In the genomic region with DNA sequence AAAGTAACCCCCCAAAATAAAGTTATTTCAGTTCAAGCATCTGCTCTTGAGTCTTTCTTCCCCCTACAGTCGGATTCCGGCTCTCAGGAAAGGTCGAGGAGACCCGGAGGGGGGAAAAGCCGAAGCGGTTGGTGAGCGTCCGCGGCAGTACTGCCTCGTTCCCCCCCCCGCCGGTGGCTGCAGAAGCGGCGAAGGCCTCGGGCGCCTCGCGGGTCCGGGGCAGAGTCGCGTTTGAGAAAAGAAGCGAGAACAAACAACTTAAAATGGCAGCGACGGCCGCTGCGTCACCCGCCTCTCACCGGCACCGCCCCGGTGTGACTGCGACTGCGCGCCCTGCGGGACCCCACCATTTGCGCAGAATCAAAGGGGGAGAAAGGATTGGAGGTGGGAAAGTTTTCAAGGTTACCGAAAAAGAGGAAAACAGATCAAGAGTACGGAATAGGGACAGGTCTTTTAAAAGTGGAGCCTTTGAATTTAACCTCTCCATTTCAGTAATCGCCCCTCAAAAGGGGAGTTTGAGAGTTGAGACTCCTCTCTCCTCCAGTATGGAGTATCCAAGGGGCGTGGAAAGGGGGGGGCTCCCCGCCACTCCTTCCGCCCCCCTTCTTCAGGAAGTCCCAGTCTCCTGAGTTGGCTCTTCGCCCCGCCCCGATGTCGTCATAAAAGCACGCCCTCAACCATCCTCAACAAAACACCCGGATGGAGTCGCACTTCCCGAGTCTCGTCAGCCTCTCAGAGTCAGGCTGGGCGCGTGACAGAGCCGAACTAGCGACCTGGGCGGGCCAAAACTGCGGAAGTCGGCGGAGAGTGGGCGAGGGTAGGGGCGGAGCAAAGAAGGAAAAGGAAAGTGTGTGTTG, we compare ENCODE assay signal across 8 cellular contexts. TPM values are rescaled to one million over a fixed set of nuclear protein-coding genes. Genes with fewer than 3 reads are reported as not detected.
DNase-seq lines count a peak whose midpoint lies in the region; ATAC-seq and TF ChIP-seq lines count a peak whose summit lies in the region.

No MANE protein-coding gene starts in this region.

- H3K4me3 ChIP-seq in cardiac fibroblast (replicated peaks in 1 of 2; ENCODE audit: low read depth in 2 of 2, low read length in 2 of 2) (peak overlapping the region; percentile 86 to 98), skin epidermis (peak overlapping the region; percentile 71 to 91 (median 81))

- H3K4me1 Mint-ChIP-seq in WTC11, result peaks cover 33% of the 10 kb centered on the region

- peak overlapping the region; percentile 100 for H3K27ac Mint-ChIP-seq in WTC11

- TF ChIP-seq CTCF in WTC11 (IDR thresholded peaks at IDR 0.05) (no peak), cardiac fibroblast (IDR thresholded peaks at IDR 0.05; ENCODE audit: low read depth, low read length) (no peak)

- H3K9me3 Mint-ChIP-seq in WTC11, result no peaks in the 10 kb centered on the region

- DNase-seq in AG08396 (ENCODE audit: low spot score), result peak; percentile 97
- peak; percentile 99 for DNase-seq in NCI-H2227 treated with DMSO at 0.1 percent for 48 hours (lab: John Stamatoyannopoulos, UW)
- DNase-seq in WTC11 (ENCODE audit: low spot score), result peak; percentile 100
- peak; percentile 100 for DNase-seq in cardiac fibroblast (ENCODE audit: low read depth in 2 of 2)
- DNase-seq in iPS-NIHi11 (ENCODE audit: low spot score), result peak; percentile 96

- H3K27me3 Mint-ChIP-seq in WTC11 (ENCODE audit: low read depth), result no peaks in the 10 kb centered on the region; the same call in 1 of the 2 replicates

- POLR2A ChIA-PET in WTC11 (lab: Charles Lee), result interaction anchor here (1.0 to 1.4 kb wide), 3 partner anchors 13 to 297 kb away, joined by 3 to 5 read pairs (median 5); partner anchors contain the start of genes ACOT13 and TDP2

- peak; percentile 97 for TF ChIP-seq POLR2A in GM18951 (IDR thresholded peaks at IDR 0.05; ENCODE audit: extremely low read depth, insufficient read depth, insufficient read length)

- peak overlapping the region; percentile 78 to 100 (median 99) for H3K27ac ChIP-seq in skin epidermis

- peaks cover 34% of the 10 kb centered on the region for H3K36me3 Mint-ChIP-seq in WTC11

- ATAC-seq in HG03175 (IDR thresholded peaks at IDR 0.05; ENCODE audit: unreplicated experiment), result peak; percentile 87
- ATAC-seq in WTC11, result peak; percentile 95

- peak overlapping the region; percentile 99 for H3K4me3 Mint-ChIP-seq in WTC11

- in situ Hi-C loops in GM18951 (cut with MboI; ENCODE audit: low sequenced_read_pairs, unreplicated experiment), result no loop called here

- CTCF ChIA-PET in WTC11 (lab: Charles Lee), result interaction anchor here (0.9 to 1.2 kb wide), 3 partner anchors 293 to 350 kb away, joined by 3 to 4 read pairs (median 3); no protein-coding TSS in a partner anchor

TF ChIP-seq in WTC11, 78 proteins besides CTCF, POLR2A, EP300 and RAD21 (continues in another document):
- peak; percentile 10; the same call in 1 of the 2 replicates for TF ChIP-seq HMGXB4 (CRISPR knock-in tag; IDR thresholded peaks at IDR 0.05)
- TF ChIP-seq HMGA2 (CRISPR knock-in tag; IDR thresholded peaks at IDR 0.05), result no peak
- no peak for TF ChIP-seq USF2 (CRISPR knock-in tag; IDR thresholded peaks at IDR 0.05)
- TF ChIP-seq, protein P1, sequence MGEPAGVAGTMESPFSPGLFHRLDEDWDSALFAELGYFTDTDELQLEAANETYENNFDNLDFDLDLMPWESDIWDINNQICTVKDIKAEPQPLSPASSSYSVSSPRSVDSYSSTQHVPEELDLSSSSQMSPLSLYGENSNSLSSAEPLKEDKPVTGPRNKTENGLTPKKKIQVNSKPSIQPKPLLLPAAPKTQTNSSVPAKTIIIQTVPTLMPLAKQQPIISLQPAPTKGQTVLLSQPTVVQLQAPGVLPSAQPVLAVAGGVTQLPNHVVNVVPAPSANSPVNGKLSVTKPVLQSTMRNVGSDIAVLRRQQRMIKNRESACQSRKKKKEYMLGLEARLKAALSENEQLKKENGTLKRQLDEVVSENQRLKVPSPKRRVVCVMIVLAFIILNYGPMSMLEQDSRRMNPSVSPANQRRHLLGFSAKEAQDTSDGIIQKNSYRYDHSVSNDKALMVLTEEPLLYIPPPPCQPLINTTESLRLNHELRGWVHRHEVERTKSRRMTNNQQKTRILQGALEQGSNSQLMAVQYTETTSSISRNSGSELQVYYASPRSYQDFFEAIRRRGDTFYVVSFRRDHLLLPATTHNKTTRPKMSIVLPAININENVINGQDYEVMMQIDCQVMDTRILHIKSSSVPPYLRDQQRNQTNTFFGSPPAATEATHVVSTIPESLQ (CRISPR knock-in tag; IDR thresholded peaks at IDR 0.05), result no peak
- no peak for TF ChIP-seq USF1 (CRISPR knock-in tag; IDR thresholded peaks at IDR 0.05)
- peak; percentile 98 for TF ChIP-seq SP1 (CRISPR knock-in tag; conservative IDR thresholded peaks at IDR 0.05)
- TF ChIP-seq TEAD4 (CRISPR knock-in tag; IDR thresholded peaks at IDR 0.05), result no peak
- no peak for TF ChIP-seq TP53 (CRISPR knock-in tag; IDR thresholded peaks at IDR 0.05)
- no peak for TF ChIP-seq FOXJ3 (CRISPR knock-in tag; IDR thresholded peaks at IDR 0.05; ENCODE audit: borderline replicate concordance)
- no peak for TF ChIP-seq CREB1 (CRISPR knock-in tag; IDR thresholded peaks at IDR 0.05)
- TF ChIP-seq CBFB (CRISPR knock-in tag; IDR thresholded peaks at IDR 0.05; ENCODE audit: low read depth), result no peak
- TF ChIP-seq ZNF532 (CRISPR knock-in tag; IDR thresholded peaks at IDR 0.05; ENCODE audit: borderline replicate concordance), result no peak
- TF ChIP-seq NR2C2 (CRISPR knock-in tag; IDR thresholded peaks at IDR 0.05), result no peak

RNA-seq across cellular contexts. Expression of gene C6orf62, which starts 1.9 kb away (rescaled TPM):
- total RNA-seq in WTC11 (2021), result 74.3 to 86.4 TPM (median 75.9 TPM) in 3 replicates

RNA-seq across cellular contexts. Expression of gene GMNN, which starts 53.9 kb away (rescaled TPM):
- total RNA-seq in WTC11 (2021), result 83.7 to 98.5 TPM (median 88.5 TPM) in 3 replicates

RNA-seq across cellular contexts. Expression of gene ACOT13, which starts 54.0 kb away (rescaled TPM):
- 54.0 to 64.0 TPM (median 62.8 TPM) in 3 replicates for total RNA-seq in WTC11 (2021)

RNA-seq across cellular contexts. Expression of gene TDP2, which starts 54.1 kb away (rescaled TPM):
- 43.5 to 49.1 TPM (median 45.8 TPM) in 3 replicates for total RNA-seq in WTC11 (2021)

Comparison
In these comparisons a context has a peak if more than half of its experiments do, and no peak if none do; other contexts are left out.
1. Peak in every context shown above with its lines: DNase-seq, ATAC-seq, H3K4me3 ChIP-seq and H3K27ac ChIP-seq.